8 cellular contexts compared by ENCODE assay signal in the genomic region with DNA sequence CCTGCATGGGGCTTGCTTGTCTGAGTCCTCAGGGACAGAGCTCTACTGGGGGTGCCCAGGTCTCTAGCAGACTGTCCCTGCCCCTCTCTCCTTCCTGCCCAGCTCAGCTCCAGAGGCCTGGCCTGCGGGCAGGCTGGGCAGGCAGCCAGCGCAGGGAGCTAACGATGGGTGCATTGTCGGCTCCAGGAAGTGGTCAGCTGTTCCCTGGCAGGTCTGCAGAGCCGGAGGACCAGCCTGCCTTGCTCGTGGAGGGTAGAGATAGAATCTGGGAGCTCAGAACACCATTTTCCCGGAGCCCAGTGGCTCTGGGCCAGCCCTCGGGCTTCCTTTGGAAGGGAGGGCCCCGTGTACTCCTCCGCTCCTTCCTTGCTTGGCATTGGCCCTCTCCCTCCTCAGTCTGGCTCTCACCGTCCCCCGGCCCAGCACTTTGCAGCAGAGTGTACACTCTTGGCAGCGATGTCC.
DNase-seq lines count a peak whose midpoint lies in the region; ATAC-seq and TF ChIP-seq lines count a peak whose summit lies in the region.

No MANE protein-coding gene starts in this region.

- DNase-seq in DMS153 (lab: John Stamatoyannopoulos, UW) (peak; percentile 42), SK-N-SH (peak; percentile 84), fibroblast of villous mesenchyme (ENCODE audit: low read depth) (peak; percentile 80), posterior vena cava (ENCODE audit: low spot score) (peak; percentile 92)
- no peak for DNase-seq in activated T-helper 1 cell treated with anti-CD3 and anti-CD28 coated beads, Interleukin-12 subunit alpha, Interleukin-12 subunit beta, Interleukin-2, Interleukin-4 antibody, amounts not matched to agents 30 ng/mL and 10 ng/mL and 1 ng/mL, durations not matched to agents 14 hours and 24 hours and 36 hours (ENCODE audit: low spot score)

- peaks cover 3 to 7% of the 10 kb centered on the region in 2 experiments for H3K36me3 ChIP-seq in SK-N-SH (replicated peaks in 1 of 2; ENCODE audit: control insufficient read depth in 1 of 2, insufficient read depth in 2 of 2, low read length in 1 of 2)

- TF ChIP-seq EP300 in SK-N-SH (IDR thresholded peaks at IDR 0.05; ENCODE audit: borderline replicate concordance in 1 of 2, low read depth in 1 of 2, low read length in 1 of 2): peak in 1 of 2 experiments; percentile 64

- H3K27me3 ChIP-seq in SK-N-SH (ENCODE audit: insufficient read depth): no peaks in the 10 kb centered on the region

- H3K4me2 ChIP-seq in SK-N-SH: peak overlapping the region; percentile 79

- CTCF ChIA-PET in SK-N-SH (lab: Yijun Ruan, JAX): interaction anchor here (0.7 to 2.0 kb wide), 3 partner anchors 22 to 364 kb away, joined by 3 to 13 read pairs (median 3); no protein-coding TSS in a partner anchor

- peak overlapping the region; percentile 92 to 96 for H3K27ac ChIP-seq in SK-N-SH (ENCODE audit: low read depth in 2 of 2, low read length in 1 of 2)

- no peaks in the 10 kb centered on the region for H3K36me3 Mint-ChIP-seq in activated T-helper 1 cell treated with anti-CD3 and anti-CD28 coated beads, Interleukin-12 subunit alpha, Interleukin-12 subunit beta, Interleukin-2, Interleukin-4 antibody, amounts not matched to agents 30 ng/mL and 10 ng/mL and 1 ng/mL, durations not matched to agents 14 hours and 24 hours and 36 hours (ENCODE audit: low read depth)

- H3K4me3 Mint-ChIP-seq in activated T-helper 1 cell treated with anti-CD3 and anti-CD28 coated beads, Interleukin-12 subunit alpha, Interleukin-12 subunit beta, Interleukin-2, Interleukin-4 antibody, amounts not matched to agents 30 ng/mL and 10 ng/mL and 1 ng/mL, durations not matched to agents 14 hours and 24 hours and 36 hours: no peak overlapping the region

- H3K4me1 ChIP-seq in SK-N-SH (ENCODE audit: control insufficient read depth in 1 of 2, insufficient read depth in 2 of 2, low read depth in 1 of 2, low read length in 1 of 2): peaks cover 31 to 44% of the 10 kb centered on the region in 2 experiments; a peak in 3 of 4 replicates

- H3K27me3 Mint-ChIP-seq in activated T-helper 1 cell treated with anti-CD3 and anti-CD28 coated beads, Interleukin-12 subunit alpha, Interleukin-12 subunit beta, Interleukin-2, Interleukin-4 antibody, amounts not matched to agents 30 ng/mL and 10 ng/mL and 1 ng/mL, durations not matched to agents 14 hours and 24 hours and 36 hours (ENCODE audit: insufficient read depth): peaks cover 8% of the 10 kb centered on the region

- TF ChIP-seq CTCF in SK-N-SH (IDR thresholded peaks at IDR 0.05): no peak
- no peak for TF ChIP-seq CTCF in fibroblast of villous mesenchyme (IDR thresholded peaks at IDR 0.05; ENCODE audit: insufficient read depth, low read depth, low read length)

- intact Hi-C loops in posterior vena cava (cut with DNase I): no loop called here
- intact Hi-C loops in activated T-helper 1 cell treated with anti-CD3 and anti-CD28 coated beads, Interleukin-12 subunit alpha, Interleukin-12 subunit beta, Interleukin-2, Interleukin-4 antibody, amounts not matched to agents 30 ng/mL and 10 ng/mL and 1 ng/mL, durations not matched to agents 14 hours and 24 hours and 36 hours (cut with micrococcal nuclease): no loop called here

- H3F3A ChIP-seq in SK-N-SH (replicated peaks; ENCODE audit: insufficient read depth): peaks cover 46% of the 10 kb centered on the region

- no peaks in the 10 kb centered on the region for H3K9me3 ChIP-seq in SK-N-SH

- POLR2A ChIA-PET in SK-N-SH (lab: Yijun Ruan, JAX): no interaction called here

- H3K9me3 Mint-ChIP-seq in activated T-helper 1 cell treated with anti-CD3 and anti-CD28 coated beads, Interleukin-12 subunit alpha, Interleukin-12 subunit beta, Interleukin-2, Interleukin-4 antibody, amounts not matched to agents 30 ng/mL and 10 ng/mL and 1 ng/mL, durations not matched to agents 14 hours and 24 hours and 36 hours: no peaks in the 10 kb centered on the region

- H4K20me1 ChIP-seq in SK-N-SH (ENCODE audit: insufficient read depth): no peaks in the 10 kb centered on the region

- no peaks in the 10 kb centered on the region for H3K4me1 Mint-ChIP-seq in activated T-helper 1 cell treated with anti-CD3 and anti-CD28 coated beads, Interleukin-12 subunit alpha, Interleukin-12 subunit beta, Interleukin-2, Interleukin-4 antibody, amounts not matched to agents 30 ng/mL and 10 ng/mL and 1 ng/mL, durations not matched to agents 14 hours and 24 hours and 36 hours (ENCODE audit: low read depth)

- H3K9ac ChIP-seq in SK-N-SH: peak overlapping the region; percentile 71

- H3K4me3 ChIP-seq in SK-N-SH (ENCODE audit: low read depth in 2 of 2, low read length in 1 of 2): peak overlapping the region in 1 of 2 experiments; percentile 24; a peak in 1 of 4 replicates
- no peak overlapping the region for H3K4me3 ChIP-seq in fibroblast of villous mesenchyme (ENCODE audit: low read depth, low read length)

- peak; percentile 34 for TF ChIP-seq RAD21 in SK-N-SH (IDR thresholded peaks at IDR 0.05; ENCODE audit: low read length)

- H3K79me2 ChIP-seq in SK-N-SH (ENCODE audit: insufficient read depth): peaks cover 13% of the 10 kb centered on the region; the same call in 1 of the 2 replicates

- H3K27ac Mint-ChIP-seq in activated T-helper 1 cell treated with anti-CD3 and anti-CD28 coated beads, Interleukin-12 subunit alpha, Interleukin-12 subunit beta, Interleukin-2, Interleukin-4 antibody, amounts not matched to agents 30 ng/mL and 10 ng/mL and 1 ng/mL, durations not matched to agents 14 hours and 24 hours and 36 hours: no peak overlapping the region

- H2AFZ ChIP-seq in SK-N-SH (ENCODE audit: low read depth): no peak overlapping the region

- WGBS in SK-N-SH (ENCODE audit: low lambda C conversion rate): 21% methylated on average over 11 of the region's 13 CpGs

- no peak for ATAC-seq in HG02981 (IDR thresholded peaks at IDR 0.05; ENCODE audit: unreplicated experiment)
- no peak for ATAC-seq in GM19452 (IDR thresholded peaks at IDR 0.05; ENCODE audit: unreplicated experiment)
- no peak for ATAC-seq in HG03439 (IDR thresholded peaks at IDR 0.05; ENCODE audit: unreplicated experiment)

- no peaks in the 10 kb centered on the region for H3K9me2 ChIP-seq in SK-N-SH

TF ChIP-seq in SK-N-SH, 30 proteins besides CTCF, POLR2A, EP300 and RAD21 (continues in another document):
- TF ChIP-seq NRF1 (IDR thresholded peaks at IDR 0.05; ENCODE audit: low read depth, low read length) (no peak), RFX5 (IDR thresholded peaks at IDR 0.05; ENCODE audit: low read length) (peak; percentile 99), SIN3A (IDR thresholded peaks at IDR 0.05; ENCODE audit: borderline replicate concordance, low read depth, low read length) (peak; percentile 65; the same call in 1 of the 2 replicates), NFIC (IDR thresholded peaks at IDR 0.05; ENCODE audit: borderline replicate concordance) (peak; percentile 95), TAF1 (IDR thresholded peaks at IDR 0.05; ENCODE audit: borderline replicate concordance, low read depth, low read length) (peak; percentile 75; the same call in 1 of the 2 replicates), FOXM1 (IDR thresholded peaks at IDR 0.05; ENCODE audit: low read depth) (no peak; the same call in 1 of the 2 replicates), YY1 (IDR thresholded peaks at IDR 0.05; ENCODE audit: low read depth) (0 out of 2 replicates have a peak, but pooled peaks have one; percentile 21), GATA2 (CRISPR knock-in tag; IDR thresholded peaks at IDR 0.05) (peak; percentile 78), FOSL2 (IDR thresholded peaks at IDR 0.05; ENCODE audit: borderline replicate concordance, low read depth) (0 out of 2 replicates have a peak, but pooled peaks have one; percentile 12), RXRA (IDR thresholded peaks at IDR 0.05; ENCODE audit: borderline replicate concordance, low read depth) (no peak), MXI1 (IDR thresholded peaks at IDR 0.05; ENCODE audit: low read depth, low read length) (peak; percentile 37; the same call in 1 of the 2 replicates), EZH2phosphoT487 (IDR thresholded peaks at IDR 0.05; ENCODE audit: borderline replicate concordance, low read depth) (no peak), POLR2AphosphoS5 (IDR thresholded peaks at IDR 0.05; ENCODE audit: low read depth, low read length) (peak; percentile 57; the same call in 1 of the 2 replicates), MEF2A (IDR thresholded peaks at IDR 0.05; ENCODE audit: borderline replicate concordance, low read depth) (no peak), USF1 (IDR thresholded peaks at IDR 0.05; ENCODE audit: borderline replicate concordance, low read depth) (peak; percentile 51; the same call in 1 of the 2 replicates), TEAD4 (IDR thresholded peaks at IDR 0.05; ENCODE audit: borderline replicate concordance, insufficient read depth) (no peak; the same call in 1 of the 2 replicates)
- TF ChIP-seq, protein P1, sequence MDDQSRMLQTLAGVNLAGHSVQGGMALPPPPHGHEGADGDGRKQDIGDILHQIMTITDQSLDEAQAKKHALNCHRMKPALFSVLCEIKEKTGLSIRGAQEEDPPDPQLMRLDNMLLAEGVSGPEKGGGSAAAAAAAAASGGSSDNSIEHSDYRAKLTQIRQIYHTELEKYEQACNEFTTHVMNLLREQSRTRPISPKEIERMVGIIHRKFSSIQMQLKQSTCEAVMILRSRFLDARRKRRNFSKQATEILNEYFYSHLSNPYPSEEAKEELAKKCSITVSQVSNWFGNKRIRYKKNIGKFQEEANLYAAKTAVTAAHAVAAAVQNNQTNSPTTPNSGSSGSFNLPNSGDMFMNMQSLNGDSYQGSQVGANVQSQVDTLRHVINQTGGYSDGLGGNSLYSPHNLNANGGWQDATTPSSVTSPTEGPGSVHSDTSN (IDR thresholded peaks at IDR 0.05): peak; percentile 75
- TF ChIP-seq, protein P2, sequence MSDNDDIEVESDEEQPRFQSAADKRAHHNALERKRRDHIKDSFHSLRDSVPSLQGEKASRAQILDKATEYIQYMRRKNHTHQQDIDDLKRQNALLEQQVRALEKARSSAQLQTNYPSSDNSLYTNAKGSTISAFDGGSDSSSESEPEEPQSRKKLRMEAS (IDR thresholded peaks at IDR 0.05; ENCODE audit: low read depth): peak; percentile 63; the same call in 1 of the 2 replicates
